17 cellular contexts compared by ENCODE assay signal in genomic region chr17:57913576-57914273, GRCh38. TPM values are rescaled to one million over a fixed set of nuclear protein-coding genes. Genes with fewer than 3 reads are reported as not detected.
DNase-seq lines count a peak whose midpoint lies in the region; ATAC-seq and TF ChIP-seq lines count a peak whose summit lies in the region.
"Had no signal": no experiment of that assay in that cellular context is flagged by ENCODE, and none has a peak within 500 bp of the region (broad histone marks: within the 10 kb centered on the region; RNA-seq: fewer than 3 reads in every experiment).

No MANE protein-coding gene starts in this region.

- no peaks in the 10 kb centered on the region for H3K4me1 Mint-ChIP-seq in activated CD4-positive, alpha-beta memory T cell treated with anti-CD3 and anti-CD28 coated beads, Interleukin-2, amount 10 ng/mL, durations not matched to agents 7 days and 5 days
- H3K4me1 Mint-ChIP-seq: activated naive CD8-positive, alpha-beta T cell treated with anti-CD3 and anti-CD28 coated beads, Interleukin-2, amount 50 U/mL, for 24 hours had no signal

- H3K27ac Mint-ChIP-seq in activated CD4-positive, alpha-beta memory T cell treated with anti-CD3 and anti-CD28 coated beads, Interleukin-2, amount 10 ng/mL, durations not matched to agents 7 days and 5 days: no peak overlapping the region
- H3K27ac Mint-ChIP-seq: activated naive CD8-positive, alpha-beta T cell treated with anti-CD3 and anti-CD28 coated beads, Interleukin-2, amount 50 U/mL, for 24 hours; dendritic cell treated with granulocyte-macrophage colony-stimulating factor and Interleukin-4, amounts not matched to agents 40 ng/mL and 50 ng/mL, for 4 days; stimulated activated naive CD8-positive, alpha-beta T cell treated with anti-CD3 and anti-CD28 coated beads, Interleukin-15, Interleukin-2, amounts not matched to agents 100 ng/mL and 50 ng/mL, for 24 hours had no signal

- POLR2A ChIA-PET in activated CD4-positive, alpha-beta memory T cell treated with anti-CD3 and anti-CD28 coated beads, Interleukin-2, amount 10 ng/mL, durations not matched to agents 7 days and 5 days (lab: Charles Lee): no interaction called here

- no peaks in the 10 kb centered on the region for H3K79me2 ChIP-seq in MM.1S (ENCODE audit: low read length)

- H3K4me2 ChIP-seq in MM.1S (ENCODE audit: low read depth, low read length): no peak overlapping the region

- ATAC-seq in GM21717 (IDR thresholded peaks at IDR 0.05; ENCODE audit: unreplicated experiment): no peak
- ATAC-seq: activated CD4-positive, CD25-positive, alpha-beta regulatory T cell treated with anti-CD3 and anti-CD28 coated beads, Interleukin-2, amount 50 U/mL, for 24 hours; activated naive CD8-positive, alpha-beta T cell treated with anti-CD3 and anti-CD28 coated beads, Interleukin-2, amount 50 U/mL, for 24 hours; foreskin keratinocyte; mucosa of descending colon had no signal

- H3K4me3 ChIP-seq in esophagus (ENCODE audit: low read depth in 1 of 2, low read length in 2 of 2): no peak overlapping the region
- no peak overlapping the region for H3K4me3 ChIP-seq in thyroid gland (replicated peaks in 1 of 3)
- H3K4me3 ChIP-seq in MM.1S (ENCODE audit: low read length): no peak overlapping the region
- H3K4me3 ChIP-seq: mucosa of descending colon had no signal

- H3K4me1 ChIP-seq in esophagus (ENCODE audit: control insufficient read depth in 2 of 2, insufficient read depth in 2 of 2, low read length in 1 of 2): peaks cover 23 to 26% of the 10 kb centered on the region in 2 donors
- peaks cover 66 to 73% of the 10 kb centered on the region in 2 donors for H3K4me1 ChIP-seq in thyroid gland
- H3K4me1 ChIP-seq in MM.1S (ENCODE audit: low read length): no peaks in the 10 kb centered on the region

- H3K27ac ChIP-seq in esophagus (ENCODE audit: low read depth in 2 of 2, low read length in 1 of 2) (peak overlapping the region; percentile 19 to 73), thyroid gland (peak overlapping the region; percentile 85 to 91 (median 87)), MM.1S (ENCODE audit: low read length) (no peak overlapping the region)
- H3K27ac ChIP-seq: foreskin keratinocyte had no signal

- no peaks in the 10 kb centered on the region for H3K9me3 Mint-ChIP-seq in activated CD4-positive, alpha-beta memory T cell treated with anti-CD3 and anti-CD28 coated beads, Interleukin-2, amount 10 ng/mL, durations not matched to agents 7 days and 5 days
- H3K9me3 Mint-ChIP-seq: activated naive CD8-positive, alpha-beta T cell treated with anti-CD3 and anti-CD28 coated beads, Interleukin-2, amount 50 U/mL, for 24 hours; dendritic cell treated with granulocyte-macrophage colony-stimulating factor and Interleukin-4, amounts not matched to agents 40 ng/mL and 50 ng/mL, for 4 days; stimulated activated naive CD8-positive, alpha-beta T cell treated with anti-CD3 and anti-CD28 coated beads, Interleukin-15, Interleukin-2, amounts not matched to agents 100 ng/mL and 50 ng/mL, for 24 hours had no signal

- H3K36me3 ChIP-seq in esophagus (ENCODE audit: control insufficient read depth in 2 of 2, insufficient read depth in 2 of 2, low read length in 1 of 2) (no peaks in the 10 kb centered on the region), thyroid gland (no peaks in the 10 kb centered on the region), MM.1S (replicated peaks; ENCODE audit: insufficient read depth, low read length) (no peaks in the 10 kb centered on the region)

- no peaks in the 10 kb centered on the region for H3K27me3 ChIP-seq in esophagus (ENCODE audit: control insufficient read depth in 1 of 2, insufficient read depth in 2 of 2, low read length in 2 of 2)
- no peaks in the 10 kb centered on the region for H3K27me3 ChIP-seq in thyroid gland
- 0 out of 2 replicates have a peak, but pooled peaks cover 4% of the 10 kb centered on the region for H3K27me3 ChIP-seq in MM.1S (replicated peaks; ENCODE audit: insufficient read depth, low read length)
- H3K27me3 ChIP-seq: foreskin keratinocyte had no signal

- 63 to 65% methylated on average over 7 of the region's 7 CpGs for WGBS in esophagus, 2 donors
- WGBS in thyroid gland, 2 donors: 70 to 71% methylated on average over 7 of the region's 7 CpGs

- TF ChIP-seq POLR2A in thyroid gland (IDR thresholded peaks at IDR 0.05): no peak

- DNase-seq in NCI-H2171 treated with DMSO at 0.1 percent for 48 hours (lab: John Stamatoyannopoulos, UW) (peak; percentile 84), myocyte (ENCODE audit: low read depth) (peak; percentile 53), thyroid gland (no peak), MM.1S (no peak), DMS114 treated with DMSO at 0.1 percent for 48 hours (lab: John Stamatoyannopoulos, UW; ENCODE audit: unreplicated experiment) (no peak)
- no peak for DNase-seq in activated CD4-positive, alpha-beta memory T cell treated with anti-CD3 and anti-CD28 coated beads, Interleukin-2, amount 10 ng/mL, durations not matched to agents 7 days and 5 days
- DNase-seq: activated naive CD8-positive, alpha-beta T cell treated with anti-CD3 and anti-CD28 coated beads, Interleukin-2, amount 50 U/mL, for 24 hours; foreskin keratinocyte; NCI-H226; OCI-M1; SW 1271 had no signal

- H3K4me3 Mint-ChIP-seq in activated CD4-positive, alpha-beta memory T cell treated with anti-CD3 and anti-CD28 coated beads, Interleukin-2, amount 10 ng/mL, durations not matched to agents 7 days and 5 days: no peak overlapping the region
- H3K4me3 Mint-ChIP-seq: activated naive CD8-positive, alpha-beta T cell treated with anti-CD3 and anti-CD28 coated beads, Interleukin-2, amount 50 U/mL, for 24 hours; dendritic cell treated with granulocyte-macrophage colony-stimulating factor and Interleukin-4, amounts not matched to agents 40 ng/mL and 50 ng/mL, for 4 days; stimulated activated naive CD8-positive, alpha-beta T cell treated with anti-CD3 and anti-CD28 coated beads, Interleukin-15, Interleukin-2, amounts not matched to agents 100 ng/mL and 50 ng/mL, for 24 hours had no signal

- H3F3A ChIP-seq in MM.1S (ENCODE audit: insufficient read depth, low read length): no peaks in the 10 kb centered on the region

- TF ChIP-seq CTCF in thyroid gland (IDR thresholded peaks at IDR 0.05) (no peak), MM.1S (IDR thresholded peaks at IDR 0.05; ENCODE audit: low read length) (no peak)

- no peaks in the 10 kb centered on the region for H3K36me3 Mint-ChIP-seq in activated CD4-positive, alpha-beta memory T cell treated with anti-CD3 and anti-CD28 coated beads, Interleukin-2, amount 10 ng/mL, durations not matched to agents 7 days and 5 days (ENCODE audit: low read depth)

- no peaks in the 10 kb centered on the region for H3K9me2 ChIP-seq in MM.1S (replicated peaks; ENCODE audit: insufficient read depth, low read length)

- intact Hi-C loops in thyroid gland (cut with DNase I): no loop called here

- no peak overlapping the region for H2AFZ ChIP-seq in MM.1S (ENCODE audit: low read length)

- no peaks in the 10 kb centered on the region for H3K9me3 ChIP-seq in esophagus (ENCODE audit: control insufficient read depth in 2 of 2, insufficient read depth in 1 of 2, low read depth in 1 of 2, low read length in 1 of 2)
- H3K9me3 ChIP-seq in thyroid gland: no peaks in the 10 kb centered on the region
- H3K9me3 ChIP-seq in MM.1S (replicated peaks; ENCODE audit: insufficient read depth, low read length): no peaks in the 10 kb centered on the region
- H3K9me3 ChIP-seq: mucosa of descending colon had no signal

- CTCF ChIA-PET in activated CD4-positive, alpha-beta memory T cell treated with anti-CD3 and anti-CD28 coated beads, Interleukin-2, amount 10 ng/mL, durations not matched to agents 7 days and 5 days (lab: Charles Lee): interaction anchor here (1.0 to 1.2 kb wide), 3 partner anchors 63 to 200 kb away, joined by 3 read pairs; no protein-coding TSS in a partner anchor

- peaks cover 7% of the 10 kb centered on the region for H3K27me3 Mint-ChIP-seq in activated CD4-positive, alpha-beta memory T cell treated with anti-CD3 and anti-CD28 coated beads, Interleukin-2, amount 10 ng/mL, durations not matched to agents 7 days and 5 days
- H3K27me3 Mint-ChIP-seq: dendritic cell treated with granulocyte-macrophage colony-stimulating factor and Interleukin-4, amounts not matched to agents 40 ng/mL and 50 ng/mL, for 4 days; stimulated activated naive CD8-positive, alpha-beta T cell treated with anti-CD3 and anti-CD28 coated beads, Interleukin-15, Interleukin-2, amounts not matched to agents 100 ng/mL and 50 ng/mL, for 24 hours had no signal

- H4K20me1 ChIP-seq in MM.1S (ENCODE audit: insufficient read depth, low read length): no peaks in the 10 kb centered on the region

- no peak overlapping the region for H3K9ac ChIP-seq in MM.1S (ENCODE audit: low read length)

RNA-seq across cellular contexts. Expression of gene CUEDC1, which starts 41.5 kb away (rescaled TPM):
- 10 to 100 TPM; 19.9 to 31.1 TPM for polyA plus RNA-seq in esophagus
- total RNA-seq in myocyte (49.7 and 51.7 TPM in 2 replicates), thyroid gland (10 to 100 TPM; 25.6 to 32.3 (median 29.9) TPM)
- 64.3 TPM for polyA plus RNA-seq in myocyte (2012)
- under 1 TPM in 1 of 2 experiments, not detected in 1; 0.25 TPM for total RNA-seq in activated CD4-positive, alpha-beta memory T cell treated with anti-CD3 and anti-CD28 coated beads, Interleukin-2, amount 10 ng/mL, durations not matched to agents 7 days and 5 days

Comparison
In these comparisons a context has a peak if more than half of its experiments do, and no peak if none do; other contexts are left out.
1. DNase-seq: peak in NCI-H2171 treated with DMSO at 0.1 percent for 48 hours (single experiment) and myocyte (single experiment); none in thyroid gland (0 of 2), MM.1S (single experiment), activated CD4-positive, alpha-beta memory T cell treated with anti-CD3 and anti-CD28 coated beads, Interleukin-2, amount 10 ng/mL, durations not matched to agents 7 days and 5 days (single experiment) and DMS114 treated with DMSO at 0.1 percent for 48 hours (single experiment).
2. RNA of gene CUEDC1, which starts 41.5 kb away (total RNA-seq): 49.7 to 51.7 TPM in myocyte and 25.6 to 32.3 TPM in thyroid gland; 0.25 TPM in activated CD4-positive, alpha-beta memory T cell treated with anti-CD3 and anti-CD28 coated beads, Interleukin-2, amount 10 ng/mL, durations not matched to agents 7 days and 5 days; every median in the first group is over 10 times any median in the second.